ENCODE assay signal across 12 cellular contexts in genomic region chr17:33284022-33284421, GRCh38. TPM values are rescaled to one million over a fixed set of nuclear protein-coding genes. Genes with fewer than 3 reads are reported as not detected.
DNase-seq lines count a peak whose midpoint lies in the region; ATAC-seq and TF ChIP-seq lines count a peak whose summit lies in the region.
"Had no signal": no experiment of that assay in that cellular context is flagged by ENCODE, and none has a peak within 500 bp of the region (broad histone marks: within the 10 kb centered on the region; RNA-seq: fewer than 3 reads in every experiment).

No MANE protein-coding gene starts in this region.

- 25 to 34% methylated on average over 4 of the region's 4 CpGs for WGBS in thyroid gland, 2 donors
- WGBS in esophagus squamous epithelium, 2 donors, result 1 to 11% methylated on average over 4 of the region's 4 CpGs

- H3K9me3 ChIP-seq in right atrium auricular region (no peaks in the 10 kb centered on the region), thyroid gland (no peaks in the 10 kb centered on the region), esophagus squamous epithelium (no peaks in the 10 kb centered on the region)

- peak; percentile 5 to 31 for DNase-seq in NCI-H2081 (lab: John Stamatoyannopoulos, UW)
- DNase-seq in NCI-H2081 treated with DMSO at 0.1 percent for 48 hours (lab: John Stamatoyannopoulos, UW), result no peak
- DNase-seq in SW480 (ENCODE audit: low spot score), result peak; percentile 53
- DNase-seq in right atrium auricular region (ENCODE audit: low spot score), result peak; percentile 69
- peak; percentile 23 to 46 for DNase-seq in thyroid gland
- DNase-seq in NCI-H2227 (lab: John Stamatoyannopoulos, UW; ENCODE audit: unreplicated experiment), result no peak
- DNase-seq in esophagus squamous epithelium (lab: John Stamatoyannopoulos, UW), result no peak
- DNase-seq: activated CD8-positive, alpha-beta memory T cell treated with anti-CD3 and anti-CD28 coated beads for 24 hours; stimulated activated CD4-positive, alpha-beta T cell treated with anti-CD3 and anti-CD28 coated beads, Interleukin-15, amount 100 ng/mL, for 24 hours had no signal

- TF ChIP-seq CTCF in right atrium auricular region (IDR thresholded peaks at IDR 0.05) (no peak), thyroid gland (IDR thresholded peaks at IDR 0.05) (no peak), esophagus squamous epithelium (IDR thresholded peaks at IDR 0.05) (no peak)

- intact Hi-C loops in thyroid gland (cut with DNase I) (no loop called here), esophagus squamous epithelium (cut with DNase I) (no loop called here)

- H3K27me3 ChIP-seq in right atrium auricular region (no peaks in the 10 kb centered on the region), thyroid gland (no peaks in the 10 kb centered on the region), esophagus squamous epithelium (peaks cover 0 to 44% (median 0%) of the 10 kb centered on the region in 4 donors)

- no peak for ATAC-seq in GM21447 (IDR thresholded peaks at IDR 0.05; ENCODE audit: unreplicated experiment)
- ATAC-seq: HCT116, left lobe of liver had no signal

- no peaks in the 10 kb centered on the region for H3K36me3 ChIP-seq in right atrium auricular region
- no peaks in the 10 kb centered on the region for H3K36me3 ChIP-seq in thyroid gland
- H3K36me3 ChIP-seq in esophagus squamous epithelium, result no peaks in the 10 kb centered on the region

- TF ChIP-seq POLR2A in thyroid gland (IDR thresholded peaks at IDR 0.05) (no peak), esophagus squamous epithelium (IDR thresholded peaks at IDR 0.05) (no peak)

- H3K27ac ChIP-seq in right atrium auricular region (no peak overlapping the region), thyroid gland (no peak overlapping the region), esophagus squamous epithelium (peak overlapping the region in 1 of 4 donors; percentile 48)

- H3K4me3 ChIP-seq in right atrium auricular region (no peak overlapping the region), thyroid gland (replicated peaks in 1 of 3) (no peak overlapping the region), esophagus squamous epithelium (no peak overlapping the region)

- H3K4me1 ChIP-seq in right atrium auricular region (no peaks in the 10 kb centered on the region), thyroid gland (peaks cover 0 to 6% of the 10 kb centered on the region in 2 donors), esophagus squamous epithelium (peaks cover 0 to 23% (median 5%) of the 10 kb centered on the region in 3 donors)

RNA-seq across cellular contexts. Expression of gene ASIC2, which starts 9.1 kb away (rescaled TPM):
- total RNA-seq in right atrium auricular region, result under 1 TPM in 1 of 2 donors, not detected in 1; 0.75 TPM
- not detected for total RNA-seq in thyroid gland
- under 1 TPM in 1 of 4 donors, not detected in 3; 0.29 TPM for total RNA-seq in esophagus squamous epithelium
- total RNA-seq: left lobe of liver had no signal

Comparison
In these comparisons a context has a peak if more than half of its experiments do, and no peak if none do; other contexts are left out.
1. DNase-seq: peak in NCI-H2081 (2 of 2), SW480 (single experiment), right atrium auricular region (single experiment) and thyroid gland (2 of 2); none in NCI-H2081 treated with DMSO at 0.1 percent for 48 hours (single experiment), NCI-H2227 (single experiment) and esophagus squamous epithelium (single experiment).